ENCODE assay signal across 13 cellular contexts in the genomic region with DNA sequence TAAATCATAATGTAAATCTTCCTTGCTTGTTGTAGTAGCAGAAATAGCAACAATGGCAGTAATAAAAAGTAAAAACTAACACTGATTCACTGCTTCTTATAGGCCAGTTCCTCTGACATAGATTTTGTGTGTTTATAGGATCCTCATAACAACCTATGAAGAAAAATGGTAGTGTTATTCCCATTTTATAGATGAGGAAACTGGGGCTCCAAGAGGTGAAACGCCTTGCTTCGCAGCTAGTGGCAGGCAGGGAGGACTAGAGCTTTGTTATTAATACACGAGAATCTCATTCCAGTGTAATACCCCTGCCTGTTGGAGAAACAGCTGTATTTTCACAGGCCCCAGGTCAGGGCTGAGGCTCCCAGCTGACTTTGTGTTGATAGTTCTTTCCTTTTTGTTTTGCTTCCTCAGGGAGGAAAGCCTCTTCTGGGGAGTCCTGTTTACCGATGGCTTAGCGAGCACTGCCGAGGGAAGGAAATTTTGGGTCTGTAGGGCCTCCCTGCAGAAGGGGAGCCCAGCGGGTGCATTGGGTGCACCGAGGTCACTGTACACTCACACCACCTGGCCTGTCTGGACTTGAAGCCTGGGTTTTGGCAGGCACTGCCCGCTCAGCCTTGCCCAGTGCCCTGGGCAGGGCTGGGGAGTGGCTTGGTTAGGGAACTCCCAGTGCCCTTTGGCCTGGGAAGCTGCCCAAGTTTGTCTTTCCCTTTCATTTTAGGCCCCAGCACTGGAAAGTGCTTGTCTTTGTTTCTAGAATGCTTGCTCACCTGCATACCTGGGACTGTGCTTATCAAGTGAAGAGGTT. TPM values are rescaled to one million over a fixed set of nuclear protein-coding genes. Genes with fewer than 3 reads are reported as not detected.
DNase-seq lines count a peak whose midpoint lies in the region; ATAC-seq, FAIRE-seq and TF ChIP-seq lines count a peak whose summit lies in the region.
"Had no signal": no experiment of that assay in that cellular context is flagged by ENCODE, and none has a peak within 500 bp of the region (broad histone marks: within the 10 kb centered on the region; RNA-seq: fewer than 3 reads in every experiment).

No MANE protein-coding gene starts in this region.

- WGBS in HepG2 (ENCODE audit: low lambda C conversion rate) = 5% methylated on average over 9 of the region's 9 CpGs
- 63 to 78% (median 69%) methylated on average over 8 to 9 of the region's 9 CpGs for WGBS in spleen, 5 donors

- peak overlapping the region; percentile 61 for H3K9ac ChIP-seq in HepG2 (ENCODE audit: insufficient read depth, low read depth, low read length)

- TF ChIP-seq EP300 in HepG2 (IDR thresholded peaks at IDR 0.05; ENCODE audit: low read depth in 2 of 2, low read length in 2 of 2) (no peak), HepG2 (CRISPR knock-in tag; IDR thresholded peaks at IDR 0.05; ENCODE audit: borderline replicate concordance) (no peak)

- CTCF ChIA-PET in HepG2 (lab: Yijun Ruan, JAX; ENCODE audit: low intra/inter-chr PET ratio, low total read pairs) = no interaction called here

- H3K79me2 ChIP-seq in HepG2 (ENCODE audit: insufficient read depth, low read length) = peaks cover 58% of the 10 kb centered on the region

- peak; percentile 81 for FAIRE-seq in HepG2 (lab: Jason Lieb, UNC)
- FAIRE-seq: islet of Langerhans had no signal

- H3K4me1 ChIP-seq in breast epithelium = peaks cover 0 to 30% of the 10 kb centered on the region in 2 donors
- H3K4me1 ChIP-seq in HepG2 (ENCODE audit: insufficient read depth, low read length) = peaks cover 43% of the 10 kb centered on the region
- H3K4me1 ChIP-seq in spleen = peaks cover 0 to 56% (median 22%) of the 10 kb centered on the region in 6 donors
- H3K4me1 ChIP-seq: uterus had no signal

- no peaks in the 10 kb centered on the region for H4K20me1 ChIP-seq in HepG2 (ENCODE audit: insufficient read depth, low read length)

- intact Hi-C loops in breast epithelium (cut with DNase I; ENCODE audit: low total_unique reads) = no loop called here
- intact Hi-C loops in HepG2 (cut with micrococcal nuclease; ENCODE audit: unreplicated experiment) = loop anchor here (5.0 kb wide), 1 partner anchor 36 kb away; no protein-coding TSS in a partner anchor
- intact Hi-C loops in spleen (cut with DNase I; ENCODE audit: low total_unique reads) = no loop called here
- intact Hi-C loops in dorsolateral prefrontal cortex (cut with DNase I) = no loop called here

- no peaks in the 10 kb centered on the region for H3K9me3 ChIP-seq in breast epithelium
- H3K9me3 ChIP-seq in HepG2 (ENCODE audit: low read length) = no peaks in the 10 kb centered on the region
- H3K9me3 ChIP-seq in spleen = no peaks in the 10 kb centered on the region
- H3K9me3 ChIP-seq: uterus had no signal

- in situ Hi-C loops in HepG2 (cut with HindIII; ENCODE audit: extremely low pct_ligation_motif_present, low pct_unique_long_range_greater_than_20kb) (no loop called here), GM13977 (cut with MboI; ENCODE audit: low pct_unique_long_range_greater_than_20kb, low sequenced_read_pairs, unreplicated experiment) (no loop called here)

- no peak for TF ChIP-seq POLR2A in breast epithelium (IDR thresholded peaks at IDR 0.05)
- no peak for TF ChIP-seq POLR2A in HepG2 (IDR thresholded peaks at IDR 0.05; ENCODE audit: insufficient read depth in 1 of 2, low read depth in 2 of 2, low read length in 2 of 2)
- TF ChIP-seq POLR2A in spleen (IDR thresholded peaks at IDR 0.05) = no peak

- peak overlapping the region in 1 of 3 donors; percentile 1 for H3K4me3 ChIP-seq in breast epithelium
- peak overlapping the region; percentile 38 to 69 (median 49); a peak in 5 of 6 replicates for H3K4me3 ChIP-seq in HepG2 (replicated peaks in 1 of 3; ENCODE audit: insufficient read depth in 1 of 3, low read depth in 2 of 3, low read length in 3 of 3)
- H3K4me3 ChIP-seq in spleen = no peak overlapping the region
- no peak overlapping the region for H3K4me3 ChIP-seq in dorsolateral prefrontal cortex
- H3K4me3 ChIP-seq: uterus had no signal

- no TSS peak for BruUV-seq in HepG2 (replicated peaks; lab: Mats Ljungman, UMichigan)

- POLR2A ChIA-PET in HepG2 (lab: Yijun Ruan, JAX) = interaction anchor here (0.8 to 1.4 kb wide), 3 partner anchors 12 to 144 kb away, joined by 4 to 9 read pairs (median 5); no protein-coding TSS in a partner anchor

- no peaks in the 10 kb centered on the region for H3K36me3 ChIP-seq in breast epithelium
- peaks cover 0 to 5% of the 10 kb centered on the region in 2 experiments; a peak in 1 of 5 replicates for H3K36me3 ChIP-seq in HepG2 (replicated peaks in 1 of 2; ENCODE audit: control insufficient read depth in 1 of 2, insufficient read depth in 2 of 2, low read length in 2 of 2)
- no peaks in the 10 kb centered on the region for H3K36me3 ChIP-seq in spleen
- H3K36me3 ChIP-seq: uterus had no signal

- ATAC-seq in HepG2 (peak; percentile 89), HG02763 (IDR thresholded peaks at IDR 0.05; ENCODE audit: unreplicated experiment) (no peak)

- peak overlapping the region; percentile 7 for H2AFZ ChIP-seq in HepG2 (ENCODE audit: low read length)

- peak overlapping the region; percentile 70 to 73 for H3K27ac ChIP-seq in breast epithelium
- H3K27ac ChIP-seq in HepG2 (ENCODE audit: extremely low read length, insufficient read depth, low read length) = peak overlapping the region; percentile 56
- H3K27ac ChIP-seq in spleen = peak overlapping the region in 5 of 8 donors; percentile 10 to 55 (median 45)
- peak overlapping the region in 16 of 59 donors; percentile 2 to 66 (median 22) for H3K27ac ChIP-seq in dorsolateral prefrontal cortex
- H3K27ac ChIP-seq: uterus had no signal

- DNase-seq in LoVo (ENCODE audit: low spot score) = peak; percentile 79
- peak; percentile 76 to 77 for DNase-seq in breast epithelium (ENCODE audit: low spot score in 2 of 2)
- peak; percentile 67 for DNase-seq in HepG2 (ENCODE audit: low spot score)
- no peak for DNase-seq in spleen
- DNase-seq in SIG-M5 (lab: John Stamatoyannopoulos, UW) = no peak
- DNase-seq in GM13977 (ENCODE audit: low spot score) = no peak
- no peak for DNase-seq in dorsolateral prefrontal cortex
- DNase-seq: GOT3; NCI-H1436 treated with DMSO at 0.1 percent for 48 hours; stimulated activated CD4-positive, alpha-beta T cell treated with anti-CD3 and anti-CD28 coated beads, Interleukin-2, amount 100 ng/mL, for 24 hours had no signal

- no peak for TF ChIP-seq RAD21 in HepG2 (CRISPR knock-in tag; IDR thresholded peaks at IDR 0.05)

- TF ChIP-seq CTCF in breast epithelium (IDR thresholded peaks at IDR 0.05) (no peak), HepG2 (CRISPR knock-in tag; IDR thresholded peaks at IDR 0.05) (no peak), spleen (IDR thresholded peaks at IDR 0.05 in 8 of 11, conservative IDR thresholded peaks at IDR 0.05 in 3 of 11) (no peak), GM13977 (IDR thresholded peaks at IDR 0.05; ENCODE audit: extremely low read depth, insufficient read depth, missing control alignments) (no peak), dorsolateral prefrontal cortex (IDR thresholded peaks at IDR 0.05 in 54 of 56, conservative IDR thresholded peaks at IDR 0.05 in 2 of 56; ENCODE audit: low read depth in 1 of 56, partially characterized antibody in 56 of 56) (no peak)

- H3K27me3 ChIP-seq in breast epithelium = no peaks in the 10 kb centered on the region
- H3K27me3 ChIP-seq in HepG2 (ENCODE audit: control insufficient read depth in 1 of 2, insufficient read depth in 2 of 2, low read length in 2 of 2) = no peaks in the 10 kb centered on the region
- H3K27me3 ChIP-seq in spleen (replicated peaks in 1 of 7) = no peaks in the 10 kb centered on the region
- H3K27me3 ChIP-seq in dorsolateral prefrontal cortex = no peaks in the 10 kb centered on the region
- H3K27me3 ChIP-seq: uterus had no signal

- peak overlapping the region; percentile 78 for H3K4me2 ChIP-seq in HepG2 (ENCODE audit: low read depth, low read length)

RNA-seq across cellular contexts. Expression of a gene that starts 13.5 kb away (rescaled TPM):
- total RNA-seq in breast epithelium (10 to 100 TPM in 2 of 3 donors, 1 to 10 TPM in 1; 9.8 to 62.8 (median 36.4) TPM), HepG2 (2016; rRNA removed; fragmentation: Illumina TruSeq; extraction: Trizol) (12.0 and 13.5 TPM in 2 replicates), spleen (10 to 100 TPM in 4 of 7 donors, 1 to 10 TPM in 3; 7.4 to 11.9 (median 11.4) TPM), dorsolateral prefrontal cortex (10 to 100 TPM; 27.6 to 81.6 (median 55.1) TPM)
- 1.2 and 1.5 TPM in 2 replicates for total RNA-seq in HepG2 (2016; cell fraction: cytosol; rRNA removed; fragmentation: Illumina TruSeq; extraction: Trizol; ENCODE audit: low read depth)
- total RNA-seq in HepG2 (2016; cell fraction: insoluble cytoplasmic fraction; rRNA removed; fragmentation: Illumina TruSeq; extraction: Trizol) = 10.6 and 12.4 TPM in 2 replicates
- 5.9 TPM in 2 replicates for total RNA-seq in HepG2 (2016; cell fraction: membrane; rRNA removed; fragmentation: Illumina TruSeq; extraction: Trizol)
- total RNA-seq in HepG2 (2016; cell fraction: nucleus; rRNA removed; fragmentation: Illumina TruSeq; extraction: Trizol) = 18.9 and 21.9 TPM in 2 replicates
- polyA plus RNA-seq in HepG2 (2011; rRNA removed) (13.6 and 13.7 TPM in 2 replicates), spleen (1 to 10 TPM in 2 of 3 donors, under 1 TPM in 1; 0.72 to 2.7 (median 1.0) TPM)
- 6.1 and 8.9 TPM in 2 replicates for polyA plus RNA-seq in HepG2 (2011; cell fraction: cytosol; rRNA removed)
- 14.1 and 14.4 TPM in 2 replicates for polyA plus RNA-seq in HepG2 (2011; cell fraction: nucleus; rRNA removed)
- polyA plus RNA-seq in HepG2 (2012) = 8.2 and 9.7 TPM in 2 replicates
- 0.76 and 0.78 TPM in 2 replicates for polyA plus RNA-seq in HepG2 (2016; cell fraction: cytosol; fragmentation: Illumina TruSeq; extraction: Trizol; ENCODE audit: low read depth)
- 10.8 and 14.0 TPM in 2 replicates for polyA plus RNA-seq in HepG2 (2016; cell fraction: insoluble cytoplasmic fraction; fragmentation: Illumina TruSeq; extraction: Trizol; ENCODE audit: low read depth)
- 2.0 and 2.7 TPM in 2 replicates for polyA plus RNA-seq in HepG2 (2016; cell fraction: membrane; fragmentation: Illumina TruSeq; extraction: Trizol; ENCODE audit: low read depth)
- 16.4 and 16.6 TPM in 2 replicates for polyA plus RNA-seq in HepG2 (2016; cell fraction: nucleus; fragmentation: Illumina TruSeq; extraction: Trizol; ENCODE audit: insufficient read depth, low read depth)
- 20.3 and 22.7 TPM in 2 replicates for polyA minus RNA-seq in HepG2 (2011; rRNA and poly(A)+ RNA removed; ENCODE audit: low replicate concordance)
- 12.7 and 14.7 TPM in 2 replicates for polyA minus RNA-seq in HepG2 (2011; cell fraction: cytosol; rRNA and poly(A)+ RNA removed)
- 27.4 and 35.6 TPM in 2 replicates for polyA minus RNA-seq in HepG2 (2011; cell fraction: nucleus; rRNA and poly(A)+ RNA removed)

RNA-seq across cellular contexts. Expression of a gene that starts 19.5 kb away (rescaled TPM):
- total RNA-seq in breast epithelium (not detected), HepG2 (2016; rRNA removed; fragmentation: Illumina TruSeq; extraction: Trizol) (not detected in 2 replicates), spleen (not detected), dorsolateral prefrontal cortex (not detected)
- not detected in 2 replicates for total RNA-seq in HepG2 (2016; cell fraction: cytosol; rRNA removed; fragmentation: Illumina TruSeq; extraction: Trizol; ENCODE audit: low read depth)
- not detected in 2 replicates for total RNA-seq in HepG2 (2016; cell fraction: insoluble cytoplasmic fraction; rRNA removed; fragmentation: Illumina TruSeq; extraction: Trizol)
- total RNA-seq in HepG2 (2016; cell fraction: membrane; rRNA removed; fragmentation: Illumina TruSeq; extraction: Trizol) = not detected in 2 replicates
- not detected in 2 replicates for total RNA-seq in HepG2 (2016; cell fraction: nucleus; rRNA removed; fragmentation: Illumina TruSeq; extraction: Trizol)
- polyA plus RNA-seq in HepG2 (2011; rRNA removed) (not detected in 2 replicates), spleen (not detected)
- not detected in 2 replicates for polyA plus RNA-seq in HepG2 (2011; cell fraction: cytosol; rRNA removed)
- polyA plus RNA-seq in HepG2 (2011; cell fraction: nucleus; rRNA removed) = not detected in 2 replicates
- not detected in 2 replicates for polyA plus RNA-seq in HepG2 (2012)
- not detected in 2 replicates for polyA plus RNA-seq in HepG2 (2016; cell fraction: cytosol; fragmentation: Illumina TruSeq; extraction: Trizol; ENCODE audit: low read depth)
- polyA plus RNA-seq in HepG2 (2016; cell fraction: insoluble cytoplasmic fraction; fragmentation: Illumina TruSeq; extraction: Trizol; ENCODE audit: low read depth) = not detected in 2 replicates
- not detected in 2 replicates for polyA plus RNA-seq in HepG2 (2016; cell fraction: membrane; fragmentation: Illumina TruSeq; extraction: Trizol; ENCODE audit: low read depth)
- not detected in 2 replicates for polyA plus RNA-seq in HepG2 (2016; cell fraction: nucleus; fragmentation: Illumina TruSeq; extraction: Trizol; ENCODE audit: insufficient read depth, low read depth)
- not detected in 2 replicates for polyA minus RNA-seq in HepG2 (2011; rRNA and poly(A)+ RNA removed; ENCODE audit: low replicate concordance)
- not detected in 2 replicates for polyA minus RNA-seq in HepG2 (2011; cell fraction: cytosol; rRNA and poly(A)+ RNA removed)
- polyA minus RNA-seq in HepG2 (2011; cell fraction: nucleus; rRNA and poly(A)+ RNA removed) = not detected in 2 replicates

Comparison
In these comparisons a context has a peak if more than half of its experiments do, and no peak if none do; other contexts are left out.
1. DNase-seq: peak in LoVo (single experiment), breast epithelium (2 of 2) and HepG2 (single experiment); none in spleen (single experiment), SIG-M5 (single experiment), GM13977 (single experiment) and dorsolateral prefrontal cortex (0 of 10).
2. H3K4me3 ChIP-seq: peak in HepG2 (3 of 3); none in spleen (0 of 8) and dorsolateral prefrontal cortex (0 of 59).